8 cellular contexts compared by ENCODE assay signal in the genomic region with DNA sequence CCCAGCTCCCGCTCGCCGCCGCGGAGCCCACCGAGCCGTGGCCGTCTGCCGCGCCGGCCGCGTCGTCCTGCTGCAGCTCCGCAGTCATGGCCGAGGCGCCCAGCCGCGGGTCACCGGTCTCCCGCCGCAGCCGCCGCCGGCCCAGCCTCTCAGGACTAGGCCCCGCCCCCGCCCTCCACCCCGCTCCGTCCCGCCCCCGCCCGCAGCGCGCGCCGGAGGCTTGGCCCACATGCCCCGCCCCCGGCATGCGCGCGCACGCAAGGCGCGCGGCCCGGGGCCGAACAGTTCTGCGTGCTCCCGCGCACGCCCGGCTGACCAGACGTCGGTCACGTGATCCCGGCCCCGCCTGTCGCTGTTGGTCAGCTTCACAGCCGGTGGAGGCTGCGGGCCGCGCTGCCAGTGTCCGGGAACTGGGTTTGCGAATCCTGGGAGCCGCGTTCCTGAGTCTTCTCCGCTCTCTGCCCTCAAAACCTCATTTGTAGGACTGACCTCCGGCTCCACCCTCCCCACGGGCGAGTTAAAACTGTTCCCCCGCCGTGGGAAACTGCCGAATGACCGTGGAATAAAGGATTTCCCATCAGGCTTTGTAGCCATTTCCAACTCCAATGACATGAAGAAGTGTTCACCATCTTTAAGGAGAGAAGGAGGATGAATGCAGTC. TPM values are rescaled to one million over a fixed set of nuclear protein-coding genes. Genes with fewer than 3 reads are reported as not detected.
DNase-seq lines count a peak whose midpoint lies in the region; ATAC-seq and TF ChIP-seq lines count a peak whose summit lies in the region.

A gene with protein sequence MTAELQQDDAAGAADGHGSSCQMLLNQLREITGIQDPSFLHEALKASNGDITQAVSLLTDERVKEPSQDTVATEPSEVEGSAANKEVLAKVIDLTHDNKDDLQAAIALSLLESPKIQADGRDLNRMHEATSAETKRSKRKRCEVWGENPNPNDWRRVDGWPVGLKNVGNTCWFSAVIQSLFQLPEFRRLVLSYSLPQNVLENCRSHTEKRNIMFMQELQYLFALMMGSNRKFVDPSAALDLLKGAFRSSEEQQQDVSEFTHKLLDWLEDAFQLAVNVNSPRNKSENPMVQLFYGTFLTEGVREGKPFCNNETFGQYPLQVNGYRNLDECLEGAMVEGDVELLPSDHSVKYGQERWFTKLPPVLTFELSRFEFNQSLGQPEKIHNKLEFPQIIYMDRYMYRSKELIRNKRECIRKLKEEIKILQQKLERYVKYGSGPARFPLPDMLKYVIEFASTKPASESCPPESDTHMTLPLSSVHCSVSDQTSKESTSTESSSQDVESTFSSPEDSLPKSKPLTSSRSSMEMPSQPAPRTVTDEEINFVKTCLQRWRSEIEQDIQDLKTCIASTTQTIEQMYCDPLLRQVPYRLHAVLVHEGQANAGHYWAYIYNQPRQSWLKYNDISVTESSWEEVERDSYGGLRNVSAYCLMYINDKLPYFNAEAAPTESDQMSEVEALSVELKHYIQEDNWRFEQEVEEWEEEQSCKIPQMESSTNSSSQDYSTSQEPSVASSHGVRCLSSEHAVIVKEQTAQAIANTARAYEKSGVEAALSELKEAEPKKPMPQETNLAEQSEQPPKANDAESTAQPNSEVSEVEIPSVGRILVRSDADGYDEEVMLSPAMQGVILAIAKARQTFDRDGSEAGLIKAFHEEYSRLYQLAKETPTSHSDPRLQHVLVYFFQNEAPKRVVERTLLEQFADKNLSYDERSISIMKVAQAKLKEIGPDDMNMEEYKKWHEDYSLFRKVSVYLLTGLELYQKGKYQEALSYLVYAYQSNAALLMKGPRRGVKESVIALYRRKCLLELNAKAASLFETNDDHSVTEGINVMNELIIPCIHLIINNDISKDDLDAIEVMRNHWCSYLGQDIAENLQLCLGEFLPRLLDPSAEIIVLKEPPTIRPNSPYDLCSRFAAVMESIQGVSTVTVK (minus strand): TSS at position 159 of the 660 bp plus-strand sequence. CDS start 71 bp downstream, at position 88.

- TF ChIP-seq CTCF in spleen (IDR thresholded peaks at IDR 0.05 in 8 of 11, conservative IDR thresholded peaks at IDR 0.05 in 3 of 11) = no peak

- H3K27ac ChIP-seq in caudate nucleus (ENCODE audit: low read depth, low read length) (peak within 1 kb of the TSS; percentile 90), spleen (peak within 1 kb of the TSS; percentile 80 to 95 (median 94))

- ATAC-seq in GM18909 (IDR thresholded peaks at IDR 0.05; ENCODE audit: poor library complexity, unreplicated experiment) (peak; percentile 88), HG03159 (IDR thresholded peaks at IDR 0.05; ENCODE audit: unreplicated experiment) (peak; percentile 81)

- no peaks in the 10 kb centered on the region for H3K27me3 ChIP-seq in spleen (replicated peaks in 1 of 7)

- H3K36me3 ChIP-seq in spleen = peaks cover 0 to 6% (median 0%) of the 10 kb centered on the region in 6 donors

- 0 to 2% (median 0%) methylated on average over 24 to 74 of the region's 74 CpGs for WGBS in spleen, 5 donors

- peak in 2 of 3 donors; percentile 32 to 59 for TF ChIP-seq POLR2A in spleen (IDR thresholded peaks at IDR 0.05)

- peaks cover 9 to 67% (median 41%) of the 10 kb centered on the region in 6 donors for H3K4me1 ChIP-seq in spleen

- H3K4me3 ChIP-seq in spleen = peak within 1 kb of the TSS; percentile 70 to 94 (median 78)

- DNase-seq in AG08396 (ENCODE audit: low spot score) (peak; percentile 99), NCI-H2227 (lab: John Stamatoyannopoulos, UW; ENCODE audit: unreplicated experiment) (peak; percentile 96), caudate nucleus (lab: John Stamatoyannopoulos, UW) (peak; percentile 14 to 97 (median 92)), inferior parietal cortex (ENCODE audit: extremely low spot score) (peak; percentile 95), spleen (peak; percentile 99)
- peak; percentile 52 to 68 (median 64) for DNase-seq in activated CD4-positive, CD25-positive, alpha-beta regulatory T cell (lab: John Stamatoyannopoulos, UW)

- intact Hi-C loops in spleen (cut with DNase I; ENCODE audit: low total_unique reads) = no loop called here

- H3K9me3 ChIP-seq in spleen = no peaks in the 10 kb centered on the region

RNA-seq across cellular contexts. Expression of the gene that starts here (rescaled TPM):
- 10 to 100 TPM; 25.3 to 44.8 (median 32.7) TPM for total RNA-seq in spleen
- polyA plus RNA-seq in spleen = 1 to 10 TPM; 4.2 to 6.7 (median 5.5) TPM

Comparison
In these comparisons a context has a peak if more than half of its experiments do, and no peak if none do; other contexts are left out.
1. Peak in every context shown above with its lines: DNase-seq, ATAC-seq, H3K4me3 ChIP-seq and H3K27ac ChIP-seq.